Comparison of ENCODE assay signal across 9 cellular contexts in genomic region chr1:32448186-32448772, GRCh38. TPM values are rescaled to one million over a fixed set of nuclear protein-coding genes. Genes with fewer than 3 reads are reported as not detected.
DNase-seq lines count a peak whose midpoint lies in the region; ATAC-seq, FAIRE-seq and TF ChIP-seq lines count a peak whose summit lies in the region.
"Not testable (repeated sequence)": the region's sequence is repeated elsewhere in the genome, so short reads cannot be mapped to it uniquely, and the experiment has no call there.
"Had no signal": no experiment of that assay in that cellular context is flagged by ENCODE, and none has a peak within 500 bp of the region (broad histone marks: within the 10 kb centered on the region; RNA-seq: fewer than 3 reads in every experiment).

No MANE protein-coding gene starts in this region.

- not testable (repeated sequence) for H3K27ac ChIP-seq in OCI-LY7 (ENCODE audit: low read depth, low read length, poor library complexity, severe bottlenecking); keratinocyte (ENCODE audit: control insufficient read depth, insufficient read depth, low read length); aorta (ENCODE audit: low read depth in 1 of 2, low read length in 2 of 2)

- H2AFZ ChIP-seq in OCI-LY7 (ENCODE audit: low read length); keratinocyte (ENCODE audit: control insufficient read depth, low read length): not testable (repeated sequence)

- H3K9me3 ChIP-seq in MG63; OCI-LY7 (ENCODE audit: low read length); keratinocyte (ENCODE audit: control insufficient read depth, low read depth, low read length); aorta (ENCODE audit: control insufficient read depth, low read length): not testable (repeated sequence)

- H3K27ac Mint-ChIP-seq in activated CD8-positive, alpha-beta T cell treated with anti-CD3 and anti-CD28 coated beads for 36 hours, result not testable (repeated sequence)

- not testable (repeated sequence) for H3K9me1 ChIP-seq in keratinocyte (ENCODE audit: control insufficient read depth, extremely low read depth, insufficient read depth, low read length)

- H3K4me3 Mint-ChIP-seq in activated CD8-positive, alpha-beta T cell treated with anti-CD3 and anti-CD28 coated beads for 36 hours, result not testable (repeated sequence)

- H3K36me3 Mint-ChIP-seq in activated CD8-positive, alpha-beta T cell treated with anti-CD3 and anti-CD28 coated beads for 36 hours (ENCODE audit: low read depth), result not testable (repeated sequence)

- intact Hi-C loops in OCI-LY7 (cut with micrococcal nuclease; ENCODE audit: unreplicated experiment), result loop anchor here (5.0 kb wide), 1 partner anchor 324 kb away; no protein-coding TSS in a partner anchor
- intact Hi-C loops in activated CD8-positive, alpha-beta T cell treated with anti-CD3 and anti-CD28 coated beads for 36 hours (cut with micrococcal nuclease), result not testable (repeated sequence)
- intact Hi-C loops in aorta (cut with DNase I), result loop anchor here in 1 of 2 donors (10.0 kb wide), 1 partner anchor 167 kb away; no protein-coding TSS in a partner anchor

- WGBS in aorta, 2 donors, result 19 to 25% methylated on average over 12 of the region's 12 CpGs

- not testable (repeated sequence) for H3K4me1 Mint-ChIP-seq in activated CD8-positive, alpha-beta T cell treated with anti-CD3 and anti-CD28 coated beads for 36 hours (ENCODE audit: low read depth)

- not testable (repeated sequence) for H3K27me3 ChIP-seq in MG63; keratinocyte (ENCODE audit: control insufficient read depth, extremely low read depth, insufficient read depth, low read length); aorta (ENCODE audit: control insufficient read depth in 1 of 2, insufficient read depth in 2 of 2, low read length in 1 of 2)

- CTCF ChIA-PET in OCI-LY7 (lab: Charles Lee; ENCODE audit: unreplicated experiment), result not testable (repeated sequence)
- CTCF ChIA-PET in activated CD8-positive, alpha-beta T cell treated with anti-CD3 and anti-CD28 coated beads for 36 hours (lab: Charles Lee), result interaction anchor here (0.6 to 1.9 kb wide), 10 partner anchors 12 to 264 kb away, joined by 3 to 6 read pairs (median 4); no protein-coding TSS in a partner anchor

- not testable (repeated sequence) for H3K79me2 ChIP-seq in OCI-LY7 (ENCODE audit: insufficient read depth, low read depth, low read length); keratinocyte (ENCODE audit: control insufficient read depth, insufficient read depth, low read length)

- dilution Hi-C loops in keratinocyte (cut with MboI; ENCODE audit: extremely low pct_ligation_motif_present, low sequenced_read_pairs), result not testable (repeated sequence)

- not testable (repeated sequence) for H3K4me2 ChIP-seq in OCI-LY7 (ENCODE audit: low read length)
- peak overlapping the region; percentile 37 for H3K4me2 ChIP-seq in keratinocyte (ENCODE audit: control insufficient read depth, extremely low read depth, insufficient read depth, low read depth, low read length)

- not testable (repeated sequence) for H4K20me1 ChIP-seq in OCI-LY7 (ENCODE audit: insufficient read depth, low read length); keratinocyte (ENCODE audit: control insufficient read depth, extremely low read depth, insufficient read depth, low read length)

- DNase-seq in GF-D8 (lab: John Stamatoyannopoulos, UW) (peak; percentile 22), MG63 (peak; percentile 75), OCI-LY7 (ENCODE audit: low spot score) (peak; percentile 61), dermis microvascular lymphatic vessel endothelial cell (ENCODE audit: low read depth in 2 of 2) (peak; percentile 43 to 76), keratinocyte (ENCODE audit: low read depth, low spot score) (peak; percentile 21), aorta (peak; percentile 84 to 90)
- DNase-seq in activated CD8-positive, alpha-beta T cell treated with anti-CD3 and anti-CD28 coated beads for 36 hours, result peak; percentile 66
- not testable (repeated sequence) for DNase-seq in retinal pigment epithelial cell (ENCODE audit: low read depth)

- H3K4me1 ChIP-seq in OCI-LY7 (ENCODE audit: insufficient read depth, low read length, poor library complexity, severe bottlenecking); keratinocyte (ENCODE audit: control insufficient read depth, extremely low read depth, insufficient read depth, low read length); aorta (ENCODE audit: control insufficient read depth in 1 of 2, insufficient read depth in 2 of 2, low read length in 2 of 2): not testable (repeated sequence)

- not testable (repeated sequence) for H3K36me3 ChIP-seq in MG63; OCI-LY7 (ENCODE audit: insufficient read depth, low read length); keratinocyte (ENCODE audit: control insufficient read depth in 2 of 2, extremely low read depth in 1 of 2, insufficient read depth in 2 of 2, low read length in 2 of 2); aorta (ENCODE audit: control insufficient read depth in 1 of 2, insufficient read depth in 2 of 2, low read length in 1 of 2)

- not testable (repeated sequence) for ATAC-seq in activated CD8-positive, alpha-beta T cell treated with anti-CD3 and anti-CD28 coated beads for 36 hours; aorta (ENCODE audit: low FRiP score)

- not testable (repeated sequence) for H3K9me3 Mint-ChIP-seq in activated CD8-positive, alpha-beta T cell treated with anti-CD3 and anti-CD28 coated beads for 36 hours

- FAIRE-seq in keratinocyte (lab: Jason Lieb, UNC), result peak; percentile 77

- BruUV-seq in OCI-LY7 (replicated peaks; lab: Mats Ljungman, UMichigan), result not testable (repeated sequence)

- H3K9ac ChIP-seq in keratinocyte (ENCODE audit: control insufficient read depth, extremely low read depth, insufficient read depth, low read length), result not testable (repeated sequence)

- peaks cover 32% of the 10 kb centered on the region for H3K27me3 Mint-ChIP-seq in activated CD8-positive, alpha-beta T cell treated with anti-CD3 and anti-CD28 coated beads for 36 hours

- POLR2A ChIA-PET in OCI-LY7 (lab: Charles Lee), result interaction anchor here (0.6 kb wide), 1 partner anchor 43 kb away, joined by 3 read pairs; no protein-coding TSS in a partner anchor
- POLR2A ChIA-PET in activated CD8-positive, alpha-beta T cell treated with anti-CD3 and anti-CD28 coated beads for 36 hours (lab: Charles Lee), result not testable (repeated sequence)

- not testable (repeated sequence) for H3K9me2 ChIP-seq in OCI-LY7 (ENCODE audit: insufficient read depth, low read length)

- H3K4me3 ChIP-seq in MG63 (peak overlapping the region; percentile 38), retinal pigment epithelial cell (ENCODE audit: low read length) (peak overlapping the region; percentile 20), aorta (ENCODE audit: low read length in 2 of 2) (peak overlapping the region; percentile 16 to 21)
- not testable (repeated sequence) for H3K4me3 ChIP-seq in OCI-LY7 (ENCODE audit: low read depth, low read length, poor library complexity, severe bottlenecking); keratinocyte (ENCODE audit: control insufficient read depth in 2 of 3, extremely low read depth in 1 of 3, insufficient read depth in 2 of 3, low read depth in 1 of 3, low read length in 3 of 3)

- TF ChIP-seq CTCF in OCI-LY7 (conservative IDR thresholded peaks at IDR 0.05; ENCODE audit: low read length), result peak; percentile 73
- TF ChIP-seq CTCF in activated CD8-positive, alpha-beta T cell treated with anti-CD3 and anti-CD28 coated beads for 36 hours (IDR thresholded peaks at IDR 0.05), result peak; percentile 79
- peak; percentile 63 to 76 (median 70) for TF ChIP-seq CTCF in keratinocyte (optimal IDR thresholded peaks at IDR 0.05 in 1 of 3, IDR thresholded peaks at IDR 0.05 in 1 of 3, conservative IDR thresholded peaks at IDR 0.05 in 1 of 3; ENCODE audit: extremely low read depth in 1 of 3, insufficient read depth in 2 of 3, low read length in 3 of 3)
- peak; percentile 81 for TF ChIP-seq CTCF in retinal pigment epithelial cell (conservative IDR thresholded peaks at IDR 0.05; ENCODE audit: low read depth, low read length)

RNA-seq across cellular contexts. Expression of gene ZBTB8B, which starts 16.6 kb away (rescaled TPM):
- total RNA-seq in MG63 (2014; rRNA removed; shearing (Covaris generic); ENCODE audit: low replicate concordance), result not detected in 2 replicates
- 0.03 TPM in 1 of 2 replicates, not detected in the other for total RNA-seq in OCI-LY7 (2014; rRNA removed; shearing (Covaris generic))
- total RNA-seq in OCI-LY7 (2022) (not detected in 2 replicates), dermis microvascular lymphatic vessel endothelial cell (under 0.01 TPM in 2 replicates), aorta (under 1 TPM in 1 of 2 donors, not detected in 1; 0.03 TPM)
- not detected for total RNA-seq in activated CD8-positive, alpha-beta T cell treated with anti-CD3 and anti-CD28 coated beads for 36 hours
- polyA plus RNA-seq in keratinocyte (not detected in 3 replicates), aorta (not detected)
- not detected for polyA plus RNA-seq in keratinocyte (2011; ENCODE audit: low read depth)
- not detected in 2 replicates for polyA plus RNA-seq in keratinocyte (2011; cell fraction: cytosol; rRNA removed)
- not detected in 2 replicates for polyA plus RNA-seq in keratinocyte (2011; cell fraction: nucleus; rRNA removed)
- not detected in 2 replicates for polyA plus RNA-seq in keratinocyte (2012; ENCODE audit: low replicate concordance)
- not detected in 3 replicates for polyA minus RNA-seq in keratinocyte
- not detected for polyA minus RNA-seq in keratinocyte (2011; cell fraction: cytosol; rRNA and poly(A)+ RNA removed)
- not detected in 2 replicates for polyA minus RNA-seq in keratinocyte (2011; cell fraction: nucleus; rRNA and poly(A)+ RNA removed)
- total RNA-seq: activated CD8-positive, alpha-beta memory T cell treated with anti-CD3 and anti-CD28 coated beads for 36 hours had no signal

RNA-seq across cellular contexts. Expression of gene BSDC1, which starts 54.0 kb away (rescaled TPM):
- total RNA-seq in MG63 (2014; rRNA removed; shearing (Covaris generic); ENCODE audit: low replicate concordance), result 35.8 and 52.2 TPM in 2 replicates
- 21.8 and 29.6 TPM in 2 replicates for total RNA-seq in OCI-LY7 (2014; rRNA removed; shearing (Covaris generic))
- total RNA-seq in OCI-LY7 (2022) (41.8 and 42.5 TPM in 2 replicates), dermis microvascular lymphatic vessel endothelial cell (35.0 and 46.5 TPM in 2 replicates), aorta (10 to 100 TPM; 55.2 to 62.8 TPM)
- total RNA-seq in activated CD8-positive, alpha-beta T cell treated with anti-CD3 and anti-CD28 coated beads for 36 hours, result 10 to 100 TPM; 30.6 to 33.3 TPM
- polyA plus RNA-seq in keratinocyte (37.1 to 51.8 TPM (median 38.1 TPM) in 3 replicates), aorta (10 to 100 TPM; 26.4 to 42.9 TPM)
- 22.5 TPM for polyA plus RNA-seq in keratinocyte (2011; ENCODE audit: low read depth)
- 37.9 and 38.0 TPM in 2 replicates for polyA plus RNA-seq in keratinocyte (2011; cell fraction: cytosol; rRNA removed)
- 70.8 TPM in 2 replicates for polyA plus RNA-seq in keratinocyte (2011; cell fraction: nucleus; rRNA removed)
- 29.6 and 42.9 TPM in 2 replicates for polyA plus RNA-seq in keratinocyte (2012; ENCODE audit: low replicate concordance)
- polyA minus RNA-seq in keratinocyte, result 26.5 to 30.4 TPM (median 30.3 TPM) in 3 replicates
- polyA minus RNA-seq in keratinocyte (2011; cell fraction: cytosol; rRNA and poly(A)+ RNA removed), result 21.7 TPM
- 25.7 and 36.5 TPM in 2 replicates for polyA minus RNA-seq in keratinocyte (2011; cell fraction: nucleus; rRNA and poly(A)+ RNA removed)
